ENCODE assay signal across 8 cellular contexts in the genomic region with DNA sequence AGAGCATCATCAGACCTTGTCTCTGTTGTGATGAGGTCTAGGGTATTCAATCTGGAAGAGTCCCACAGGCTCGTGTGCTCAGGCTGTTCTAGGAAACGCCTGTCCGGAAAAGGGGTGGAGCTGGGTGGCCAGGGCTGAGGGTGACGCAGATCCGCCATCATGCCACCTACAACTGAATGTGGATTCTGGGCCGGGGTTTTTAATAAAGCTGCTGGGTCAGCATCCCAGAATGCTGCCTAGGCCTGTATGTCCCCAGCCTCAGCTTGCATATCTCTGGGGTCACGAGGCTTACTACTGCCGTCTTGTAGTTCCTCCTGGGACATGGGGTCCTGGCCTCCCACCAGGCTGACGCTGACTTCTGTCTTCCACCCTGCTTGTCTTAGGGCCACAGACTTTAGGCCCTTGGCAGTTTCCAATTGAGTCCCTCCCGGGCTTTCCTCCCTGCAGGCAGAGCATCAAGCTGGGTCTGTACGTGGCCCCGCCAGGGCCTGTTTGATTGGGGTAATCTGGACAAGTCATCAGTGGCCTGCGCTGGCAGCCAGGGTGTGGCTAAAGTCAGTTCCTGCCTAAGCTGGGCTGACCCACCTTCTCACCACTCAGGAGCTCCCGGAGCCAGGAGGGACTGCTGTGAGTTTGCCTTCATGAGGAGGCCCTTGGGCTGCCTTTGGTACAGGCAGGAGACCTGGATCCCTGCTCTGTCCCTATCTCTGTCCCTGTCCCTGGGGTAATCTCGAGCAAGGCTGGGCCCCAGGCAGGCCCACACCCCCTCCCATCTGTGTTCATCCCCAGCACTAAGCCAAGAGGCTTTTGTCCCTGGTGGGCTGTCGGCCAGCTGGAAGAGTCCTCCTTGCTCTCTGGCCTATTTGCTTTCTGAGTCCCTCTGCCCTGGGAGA.
A peak's percentile ranks its signal among the peaks of the same experiment; 100 is the strongest.
DNase-seq lines count a peak whose midpoint lies in the region; ATAC-seq, FAIRE-seq and TF ChIP-seq lines count a peak whose summit lies in the region.

No MANE protein-coding gene starts in this region.

- H2BK5ac ChIP-seq in H1 (ENCODE audit: low read depth, low read length): 0 out of 2 replicates have a peak overlapping the region, but pooled peaks have one; percentile 71

- TF ChIP-seq CTCF in H1 (IDR thresholded peaks at IDR 0.05; ENCODE audit: control extremely low read depth in 1 of 3, insufficient read depth in 1 of 3, low read depth in 1 of 3, low read length in 3 of 3) (no peak), endothelial cell (IDR thresholded peaks at IDR 0.05; ENCODE audit: unreplicated experiment) (no peak)

- H3K4me1 ChIP-seq in NT2/D1 (ENCODE audit: insufficient read depth, insufficient read length): peaks cover 32% of the 10 kb centered on the region
- H3K4me1 ChIP-seq in H1 (replicated peaks in 1 of 4; ENCODE audit: control insufficient read depth in 3 of 4, insufficient read depth in 4 of 4, low read length in 3 of 4): peaks cover 0 to 27% (median 19%) of the 10 kb centered on the region in 4 experiments; a peak in 6 of 7 replicates
- peaks cover 91% of the 10 kb centered on the region for H3K4me1 ChIP-seq in mucosa of stomach (ENCODE audit: control insufficient read depth, insufficient read depth, low read length)

- no peak overlapping the region for H2AFZ ChIP-seq in H1 (ENCODE audit: low read length)

- TF ChIP-seq EP300 in H1 (IDR thresholded peaks at IDR 0.05; ENCODE audit: borderline replicate concordance in 1 of 2, low read depth in 2 of 2, low read length in 2 of 2): no peak

- H3K4me3 ChIP-seq in NT2/D1 (ENCODE audit: insufficient read length, low read depth) (no peak overlapping the region), H1 (ENCODE audit: extremely low read depth in 1 of 4, insufficient read depth in 2 of 4, low read depth in 3 of 4, low read length in 4 of 4) (no peak overlapping the region), mucosa of stomach (ENCODE audit: low read length) (no peak overlapping the region)

- peaks cover 3% of the 10 kb centered on the region for H3K36me3 Mint-ChIP-seq in endothelial cell (ENCODE audit: low read depth, unreplicated experiment)

- no peak overlapping the region for H4K91ac ChIP-seq in H1 (replicated peaks; ENCODE audit: insufficient read length, low read length)

- no peak for TF ChIP-seq POLR2A in H1 (IDR thresholded peaks at IDR 0.05; ENCODE audit: control extremely low read depth in 1 of 2, low read depth in 2 of 2, low read length in 2 of 2)

- no peak for FAIRE-seq in H1 (lab: Jason Lieb, UNC)

- no peaks in the 10 kb centered on the region; a peak in 1 of 4 replicates for H3K79me2 ChIP-seq in H1 (ENCODE audit: control insufficient read depth in 1 of 2, insufficient read depth in 2 of 2, low read length in 2 of 2)

- H3K27me3 ChIP-seq in NT2/D1 (ENCODE audit: insufficient read depth, insufficient read length) (no peaks in the 10 kb centered on the region), H1 (replicated peaks in 1 of 4; ENCODE audit: control insufficient read depth in 3 of 4, extremely low read depth in 1 of 4, insufficient read depth in 3 of 4, low read length in 3 of 4) (no peaks in the 10 kb centered on the region), mucosa of stomach (ENCODE audit: control insufficient read depth, insufficient read depth, low read length) (no peaks in the 10 kb centered on the region)

- no peak overlapping the region for H3K23ac ChIP-seq in H1 (ENCODE audit: insufficient read length)

- no peak overlapping the region for H3K4ac ChIP-seq in H1 (replicated peaks; ENCODE audit: insufficient read length, low read depth, low read length)

- H2BK12ac ChIP-seq in H1 (ENCODE audit: low read depth, low read length): peak overlapping the region; percentile 27; the same call in 1 of the 2 replicates

- H3K56ac ChIP-seq in H1 (replicated peaks; ENCODE audit: insufficient read length, low read depth, low read length): no peak overlapping the region

- CTCF ChIA-PET in H1 (lab: Charles Lee; ENCODE audit: partially characterized antibody): interaction anchor here (0.6 to 3.6 kb wide), 11 partner anchors 9 to 50 kb away, joined by 3 to 11 read pairs (median 4); no protein-coding TSS in a partner anchor

- no peak overlapping the region for H3K4me2 ChIP-seq in H1 (ENCODE audit: insufficient read depth in 1 of 2, low read depth in 2 of 2, low read length in 2 of 2)

- no peak overlapping the region for H2BK20ac ChIP-seq in H1 (ENCODE audit: low read length)

- H4K8ac ChIP-seq in H1 (ENCODE audit: extremely low read depth, insufficient read depth, low read length): no peak overlapping the region

- peaks cover 2% of the 10 kb centered on the region for H3K79me1 ChIP-seq in H1 (ENCODE audit: low read depth, low read length)

- no peak overlapping the region for H3K4me3 Mint-ChIP-seq in endothelial cell (ENCODE audit: unreplicated experiment)

- H4K5ac ChIP-seq in H1 (ENCODE audit: insufficient read length, low read depth, low read length): no peak overlapping the region

- DNase-seq in AG08395 (ENCODE audit: low spot score) (peak; percentile 60), NT2/D1 (ENCODE audit: low read depth, low spot score) (no peak), H1 (ENCODE audit: low read depth in 1 of 2, low spot score in 2 of 2) (no peak), endothelial cell (ENCODE audit: low spot score) (no peak), NCI-H1417 treated with DMSO at 0.1 percent for 48 hours (lab: John Stamatoyannopoulos, UW) (no peak), DMS53 (lab: John Stamatoyannopoulos, UW) (no peak)

- no peak overlapping the region for H3K27ac Mint-ChIP-seq in endothelial cell (ENCODE audit: unreplicated experiment)

- H2BK15ac ChIP-seq in H1 (ENCODE audit: low read length): no peak overlapping the region; the same call in 1 of the 2 replicates

- H3K14ac ChIP-seq in H1 (ENCODE audit: insufficient read length): no peak overlapping the region

- H3K4me1 Mint-ChIP-seq in endothelial cell (ENCODE audit: unreplicated experiment): peaks cover 24% of the 10 kb centered on the region

- H3K9ac ChIP-seq in NT2/D1 (ENCODE audit: insufficient read length, low read depth) (peak overlapping the region; percentile 21), H1 (replicated peaks in 1 of 4; ENCODE audit: extremely low read depth in 1 of 4, low read depth in 3 of 4, low read length in 3 of 4) (no peak overlapping the region), mucosa of stomach (ENCODE audit: low read length) (peak overlapping the region; percentile 61)

- peaks cover 0 to 1% of the 10 kb centered on the region in 2 experiments for H4K20me1 ChIP-seq in H1 (replicated peaks in 1 of 2; ENCODE audit: control insufficient read depth in 1 of 2, insufficient read depth in 2 of 2, low read length in 2 of 2)

- H3K27me3 Mint-ChIP-seq in endothelial cell (ENCODE audit: unreplicated experiment): peaks cover 5% of the 10 kb centered on the region

- H3K9me3 ChIP-seq in NT2/D1 (ENCODE audit: insufficient read depth, low read length) (no peaks in the 10 kb centered on the region), H1 (ENCODE audit: insufficient read depth in 2 of 2, low read depth in 1 of 2, low read length in 1 of 2) (no peaks in the 10 kb centered on the region), mucosa of stomach (ENCODE audit: control insufficient read depth, low read length) (no peaks in the 10 kb centered on the region)

- no peak overlapping the region for H2BK120ac ChIP-seq in H1 (replicated peaks; ENCODE audit: low read depth, low read length)

- no peak for TF ChIP-seq RAD21 in H1 (IDR thresholded peaks at IDR 0.05 in 1 of 2, conservative IDR thresholded peaks at IDR 0.05 in 1 of 2; ENCODE audit: low read depth in 2 of 2, low read length in 2 of 2)

- 87% methylated on average over 16 of the region's 16 CpGs; no CpG with 5 or more reads in 1 of the 2 experiments for WGBS in H1 (ENCODE audit: extremely low coverage in 1 of 2, insufficient coverage in 1 of 2, insufficient read length in 1 of 2, insufficient replicate concordance in 2 of 2, low coverage in 1 of 2, low lambda C conversion rate in 2 of 2, missing lambda C conversion rate in 1 of 2), 2 experiments

- no peak overlapping the region; the same call in 1 of the 2 replicates for H3K18ac ChIP-seq in H1 (ENCODE audit: extremely low read depth, low read length)

- H3K36me3 ChIP-seq in NT2/D1 (ENCODE audit: insufficient read depth, insufficient read length, low read length) (peaks cover 53% of the 10 kb centered on the region), H1 (ENCODE audit: control insufficient read depth in 2 of 4, insufficient read depth in 4 of 4, low read length in 3 of 4) (no peaks in the 10 kb centered on the region), mucosa of stomach (ENCODE audit: control insufficient read depth, insufficient read depth, low read length) (no peaks in the 10 kb centered on the region)

- POLR2A ChIA-PET in H1 (lab: Charles Lee; ENCODE audit: partially characterized antibody): interaction anchor here (0.9 to 1.7 kb wide), 5 partner anchors 10 to 35 kb away, joined by 3 to 6 read pairs (median 3); no protein-coding TSS in a partner anchor

- no peaks in the 10 kb centered on the region for H3K23me2 ChIP-seq in H1 (ENCODE audit: low read depth, low read length)

- H2AK5ac ChIP-seq in H1 (ENCODE audit: low read depth, low read length): 0 out of 2 replicates have a peak overlapping the region, but pooled peaks have one; percentile 48

- no peak for ATAC-seq in GM21825 (IDR thresholded peaks at IDR 0.05; ENCODE audit: unreplicated experiment)

- H3K9me3 Mint-ChIP-seq in endothelial cell (ENCODE audit: unreplicated experiment): no peaks in the 10 kb centered on the region

- H3K27ac ChIP-seq in H1 (ENCODE audit: low read depth, low read length): no peak overlapping the region

TF ChIP-seq in H1, 55 proteins besides CTCF, POLR2A, EP300 and RAD21:
- TF ChIP-seq HDAC2 (IDR thresholded peaks at IDR 0.05; ENCODE audit: borderline replicate concordance in 1 of 2, low read depth in 2 of 2, low read length in 2 of 2) (no peak), EGR1 (IDR thresholded peaks at IDR 0.05; ENCODE audit: borderline replicate concordance, low read depth, low read length) (no peak), BCL11A (IDR thresholded peaks at IDR 0.05; ENCODE audit: low read depth in 2 of 2, low read length in 2 of 2) (no peak), MAFK (IDR thresholded peaks at IDR 0.05; ENCODE audit: low read depth, low read length) (no peak), RNF2 (IDR thresholded peaks at IDR 0.05; ENCODE audit: borderline replicate concordance, low read depth, low read length, missing control alignments, poor library complexity, severe bottlenecking) (no peak)

Comparison
In these comparisons a context has a peak if more than half of its experiments do, and no peak if none do; other contexts are left out.
1. H3K9ac ChIP-seq: peak in NT2/D1 (single experiment) and mucosa of stomach (single experiment); none in H1 (0 of 4).